ENCODE assay signal across 15 cellular contexts in genomic region chr3:122690096-122690495, GRCh38.
"Had no signal": no experiment of that assay in that cellular context is flagged by ENCODE, and none has a peak within 500 bp of the region (broad histone marks: within the 10 kb centered on the region; RNA-seq: fewer than 3 reads in every experiment).

No MANE protein-coding gene starts in this region.

- H3K27ac ChIP-seq: colonic mucosa, foreskin keratinocyte, SK-N-MC, transverse colon, WERI-Rb-1 had no signal

- H3K36me3 ChIP-seq: WERI-Rb-1 had no signal

- DNase-seq: activated gamma-delta T cell; activated T-cell treated with anti-CD3 and anti-CD28 coated beads, Interleukin-2, amount 50 U/mL, for 1 hour; colonic mucosa; foreskin keratinocyte; immature natural killer cell; nephron progenitor cell; occipital lobe; Right ventricle myocardium superior; stimulated activated CD4-positive, alpha-beta T cell treated with anti-CD3 and anti-CD28 coated beads, Interleukin-2, amount 100 ng/mL, for 48 hours; stimulated activated naive B cell treated with anti-CD40 and anti-IgM and Interleukin-4, amounts not matched to agents 10 μg/mL and 1 μg/mL and 100 μg/mL, for 72 hours; substantia nigra; transverse colon; WERI-Rb-1 had no signal

- H3K27me3 Mint-ChIP-seq: stimulated activated naive B cell treated with anti-CD40 and anti-IgM and Interleukin-4, amounts not matched to agents 10 μg/mL and 1 μg/mL and 100 μg/mL, for 72 hours had no signal

- ATAC-seq: foreskin keratinocyte; stimulated activated naive B cell treated with anti-CD40 and anti-IgM and Interleukin-4, amounts not matched to agents 10 μg/mL and 1 μg/mL and 100 μg/mL, for 72 hours had no signal

- H3K4me1 Mint-ChIP-seq: nephron progenitor cell had no signal

- H3K27ac Mint-ChIP-seq: nephron progenitor cell; stimulated activated naive B cell treated with anti-CD40 and anti-IgM and Interleukin-4, amounts not matched to agents 10 μg/mL and 1 μg/mL and 100 μg/mL, for 72 hours; T-helper 1 cell treated with Interleukin-12 subunit alpha and Interleukin-12 subunit beta and Interleukin-4 antibody, amounts not matched to agents 30 μg/mL and 1 μg/mL, for 36 hours had no signal

- H3K27me3 ChIP-seq: colonic mucosa, foreskin keratinocyte, transverse colon had no signal

- H3K9me3 ChIP-seq: colonic mucosa, transverse colon had no signal

- H3K4me3 Mint-ChIP-seq: immature natural killer cell; nephron progenitor cell; T-helper 1 cell treated with Interleukin-12 subunit alpha and Interleukin-12 subunit beta and Interleukin-4 antibody, amounts not matched to agents 30 μg/mL and 1 μg/mL, for 36 hours had no signal

- H3K9me3 Mint-ChIP-seq: immature natural killer cell; nephron progenitor cell; stimulated activated naive B cell treated with anti-CD40 and anti-IgM and Interleukin-4, amounts not matched to agents 10 μg/mL and 1 μg/mL and 100 μg/mL, for 72 hours; T-helper 1 cell treated with Interleukin-12 subunit alpha and Interleukin-12 subunit beta and Interleukin-4 antibody, amounts not matched to agents 30 μg/mL and 1 μg/mL, for 36 hours had no signal

- H3K4me3 ChIP-seq: colonic mucosa, SK-N-MC, transverse colon had no signal

- H3K4me1 ChIP-seq: colonic mucosa, foreskin keratinocyte, transverse colon had no signal
